Comparison of ENCODE assay signal across 2 cellular contexts in the genomic region with DNA sequence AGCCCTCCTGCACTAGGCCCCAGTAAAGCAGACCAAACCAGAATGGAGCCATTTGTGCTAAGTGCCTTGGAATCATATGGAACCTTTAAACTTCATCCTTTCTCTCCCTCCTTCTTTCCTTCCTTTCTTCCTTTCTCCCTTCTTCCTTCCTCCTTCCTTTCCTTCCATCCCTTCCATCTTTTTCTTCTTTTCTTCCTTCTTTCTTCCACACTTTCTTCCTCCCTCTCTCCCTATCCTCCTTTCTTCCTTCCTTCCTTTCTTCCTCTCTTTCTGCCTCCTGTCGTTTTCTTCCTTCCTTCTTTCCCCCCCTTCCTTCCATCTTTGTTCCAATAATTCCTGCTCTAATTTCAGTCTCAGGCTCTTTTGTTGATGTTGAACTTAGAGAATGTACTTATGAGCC.
TF ChIP-seq lines count a peak whose summit lies in the region.

No MANE protein-coding gene starts in this region.

TF ChIP-seq in HEK293, 187 proteins besides CTCF, POLR2A, EP300 and RAD21:
- TF ChIP-seq BCL11A (tag by site-specific recombination; IDR thresholded peaks at IDR 0.05; ENCODE audit: low read depth) (no peak), PRDM1 (tag by site-specific recombination; IDR thresholded peaks at IDR 0.05) (peak; percentile 79), ZNF366 (tag by site-specific recombination; conservative IDR thresholded peaks at IDR 0.05) (peak; percentile 94)

TF ChIP-seq in K562, 482 proteins besides CTCF, POLR2A, EP300 and RAD21:
- TF ChIP-seq ZNF316 (IDR thresholded peaks at IDR 0.05) = no peak
- no peak for TF ChIP-seq ZNF212 (CRISPR knock-in tag; IDR thresholded peaks at IDR 0.05)
- TF ChIP-seq, protein P1, sequence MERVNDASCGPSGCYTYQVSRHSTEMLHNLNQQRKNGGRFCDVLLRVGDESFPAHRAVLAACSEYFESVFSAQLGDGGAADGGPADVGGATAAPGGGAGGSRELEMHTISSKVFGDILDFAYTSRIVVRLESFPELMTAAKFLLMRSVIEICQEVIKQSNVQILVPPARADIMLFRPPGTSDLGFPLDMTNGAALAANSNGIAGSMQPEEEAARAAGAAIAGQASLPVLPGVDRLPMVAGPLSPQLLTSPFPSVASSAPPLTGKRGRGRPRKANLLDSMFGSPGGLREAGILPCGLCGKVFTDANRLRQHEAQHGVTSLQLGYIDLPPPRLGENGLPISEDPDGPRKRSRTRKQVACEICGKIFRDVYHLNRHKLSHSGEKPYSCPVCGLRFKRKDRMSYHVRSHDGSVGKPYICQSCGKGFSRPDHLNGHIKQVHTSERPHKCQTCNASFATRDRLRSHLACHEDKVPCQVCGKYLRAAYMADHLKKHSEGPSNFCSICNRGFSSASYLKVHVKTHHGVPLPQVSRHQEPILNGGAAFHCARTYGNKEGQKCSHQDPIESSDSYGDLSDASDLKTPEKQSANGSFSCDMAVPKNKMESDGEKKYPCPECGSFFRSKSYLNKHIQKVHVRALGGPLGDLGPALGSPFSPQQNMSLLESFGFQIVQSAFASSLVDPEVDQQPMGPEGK (CRISPR knock-in tag; IDR thresholded peaks at IDR 0.05; ENCODE audit: borderline replicate concordance) = no peak
- TF ChIP-seq, protein P2, sequence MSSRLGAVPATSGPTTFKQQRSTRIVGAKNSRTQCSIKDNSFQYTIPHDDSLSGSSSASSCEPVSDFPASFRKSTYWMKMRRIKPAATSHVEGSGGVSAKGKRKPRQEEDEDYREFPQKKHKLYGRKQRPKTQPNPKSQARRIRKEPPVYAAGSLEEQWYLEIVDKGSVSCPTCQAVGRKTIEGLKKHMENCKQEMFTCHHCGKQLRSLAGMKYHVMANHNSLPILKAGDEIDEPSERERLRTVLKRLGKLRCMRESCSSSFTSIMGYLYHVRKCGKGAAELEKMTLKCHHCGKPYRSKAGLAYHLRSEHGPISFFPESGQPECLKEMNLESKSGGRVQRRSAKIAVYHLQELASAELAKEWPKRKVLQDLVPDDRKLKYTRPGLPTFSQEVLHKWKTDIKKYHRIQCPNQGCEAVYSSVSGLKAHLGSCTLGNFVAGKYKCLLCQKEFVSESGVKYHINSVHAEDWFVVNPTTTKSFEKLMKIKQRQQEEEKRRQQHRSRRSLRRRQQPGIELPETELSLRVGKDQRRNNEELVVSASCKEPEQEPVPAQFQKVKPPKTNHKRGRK (tag; IDR thresholded peaks at IDR 0.05) = peak; percentile 79; the same call in 1 of the 2 replicates
- TF ChIP-seq, protein P3, sequence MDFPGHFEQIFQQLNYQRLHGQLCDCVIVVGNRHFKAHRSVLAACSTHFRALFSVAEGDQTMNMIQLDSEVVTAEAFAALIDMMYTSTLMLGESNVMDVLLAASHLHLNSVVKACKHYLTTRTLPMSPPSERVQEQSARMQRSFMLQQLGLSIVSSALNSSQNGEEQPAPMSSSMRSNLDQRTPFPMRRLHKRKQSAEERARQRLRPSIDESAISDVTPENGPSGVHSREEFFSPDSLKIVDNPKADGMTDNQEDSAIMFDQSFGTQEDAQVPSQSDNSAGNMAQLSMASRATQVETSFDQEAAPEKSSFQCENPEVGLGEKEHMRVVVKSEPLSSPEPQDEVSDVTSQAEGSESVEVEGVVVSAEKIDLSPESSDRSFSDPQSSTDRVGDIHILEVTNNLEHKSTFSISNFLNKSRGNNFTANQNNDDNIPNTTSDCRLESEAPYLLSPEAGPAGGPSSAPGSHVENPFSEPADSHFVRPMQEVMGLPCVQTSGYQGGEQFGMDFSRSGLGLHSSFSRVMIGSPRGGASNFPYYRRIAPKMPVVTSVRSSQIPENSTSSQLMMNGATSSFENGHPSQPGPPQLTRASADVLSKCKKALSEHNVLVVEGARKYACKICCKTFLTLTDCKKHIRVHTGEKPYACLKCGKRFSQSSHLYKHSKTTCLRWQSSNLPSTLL (IDR thresholded peaks at IDR 0.05) = no peak
- TF ChIP-seq LARP7 (IDR thresholded peaks at IDR 0.05) = peak; percentile 62; the same call in 1 of the 2 replicates
- TF ChIP-seq, protein P4, sequence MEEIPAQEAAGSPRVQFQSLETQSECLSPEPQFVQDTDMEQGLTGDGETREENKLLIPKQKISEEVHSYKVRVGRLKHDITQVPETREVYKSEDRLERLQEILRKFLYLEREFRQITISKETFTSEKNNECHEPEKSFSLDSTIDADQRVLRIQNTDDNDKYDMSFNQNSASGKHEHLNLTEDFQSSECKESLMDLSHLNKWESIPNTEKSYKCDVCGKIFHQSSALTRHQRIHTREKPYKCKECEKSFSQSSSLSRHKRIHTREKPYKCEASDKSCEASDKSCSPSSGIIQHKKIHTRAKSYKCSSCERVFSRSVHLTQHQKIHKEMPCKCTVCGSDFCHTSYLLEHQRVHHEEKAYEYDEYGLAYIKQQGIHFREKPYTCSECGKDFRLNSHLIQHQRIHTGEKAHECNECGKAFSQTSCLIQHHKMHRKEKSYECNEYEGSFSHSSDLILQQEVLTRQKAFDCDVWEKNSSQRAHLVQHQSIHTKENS (CRISPR knock-in tag; IDR thresholded peaks at IDR 0.05) = no peak
- TF ChIP-seq, protein P5, sequence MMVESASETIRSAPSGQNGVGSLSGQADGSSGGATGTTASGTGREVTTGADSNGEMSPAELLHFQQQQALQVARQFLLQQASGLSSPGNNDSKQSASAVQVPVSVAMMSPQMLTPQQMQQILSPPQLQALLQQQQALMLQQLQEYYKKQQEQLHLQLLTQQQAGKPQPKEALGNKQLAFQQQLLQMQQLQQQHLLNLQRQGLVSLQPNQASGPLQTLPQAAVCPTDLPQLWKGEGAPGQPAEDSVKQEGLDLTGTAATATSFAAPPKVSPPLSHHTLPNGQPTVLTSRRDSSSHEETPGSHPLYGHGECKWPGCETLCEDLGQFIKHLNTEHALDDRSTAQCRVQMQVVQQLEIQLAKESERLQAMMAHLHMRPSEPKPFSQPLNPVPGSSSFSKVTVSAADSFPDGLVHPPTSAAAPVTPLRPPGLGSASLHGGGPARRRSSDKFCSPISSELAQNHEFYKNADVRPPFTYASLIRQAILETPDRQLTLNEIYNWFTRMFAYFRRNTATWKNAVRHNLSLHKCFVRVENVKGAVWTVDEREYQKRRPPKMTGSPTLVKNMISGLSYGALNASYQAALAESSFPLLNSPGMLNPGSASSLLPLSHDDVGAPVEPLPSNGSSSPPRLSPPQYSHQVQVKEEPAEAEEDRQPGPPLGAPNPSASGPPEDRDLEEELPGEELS (CRISPR knock-in tag; IDR thresholded peaks at IDR 0.05; ENCODE audit: borderline replicate concordance) = no peak
- TF ChIP-seq HDAC1 (IDR thresholded peaks at IDR 0.05) = 0 out of 4 replicates have a peak, but pooled peaks of 1 of the 2 experiments have one; percentile 34
- TF ChIP-seq, protein P6, sequence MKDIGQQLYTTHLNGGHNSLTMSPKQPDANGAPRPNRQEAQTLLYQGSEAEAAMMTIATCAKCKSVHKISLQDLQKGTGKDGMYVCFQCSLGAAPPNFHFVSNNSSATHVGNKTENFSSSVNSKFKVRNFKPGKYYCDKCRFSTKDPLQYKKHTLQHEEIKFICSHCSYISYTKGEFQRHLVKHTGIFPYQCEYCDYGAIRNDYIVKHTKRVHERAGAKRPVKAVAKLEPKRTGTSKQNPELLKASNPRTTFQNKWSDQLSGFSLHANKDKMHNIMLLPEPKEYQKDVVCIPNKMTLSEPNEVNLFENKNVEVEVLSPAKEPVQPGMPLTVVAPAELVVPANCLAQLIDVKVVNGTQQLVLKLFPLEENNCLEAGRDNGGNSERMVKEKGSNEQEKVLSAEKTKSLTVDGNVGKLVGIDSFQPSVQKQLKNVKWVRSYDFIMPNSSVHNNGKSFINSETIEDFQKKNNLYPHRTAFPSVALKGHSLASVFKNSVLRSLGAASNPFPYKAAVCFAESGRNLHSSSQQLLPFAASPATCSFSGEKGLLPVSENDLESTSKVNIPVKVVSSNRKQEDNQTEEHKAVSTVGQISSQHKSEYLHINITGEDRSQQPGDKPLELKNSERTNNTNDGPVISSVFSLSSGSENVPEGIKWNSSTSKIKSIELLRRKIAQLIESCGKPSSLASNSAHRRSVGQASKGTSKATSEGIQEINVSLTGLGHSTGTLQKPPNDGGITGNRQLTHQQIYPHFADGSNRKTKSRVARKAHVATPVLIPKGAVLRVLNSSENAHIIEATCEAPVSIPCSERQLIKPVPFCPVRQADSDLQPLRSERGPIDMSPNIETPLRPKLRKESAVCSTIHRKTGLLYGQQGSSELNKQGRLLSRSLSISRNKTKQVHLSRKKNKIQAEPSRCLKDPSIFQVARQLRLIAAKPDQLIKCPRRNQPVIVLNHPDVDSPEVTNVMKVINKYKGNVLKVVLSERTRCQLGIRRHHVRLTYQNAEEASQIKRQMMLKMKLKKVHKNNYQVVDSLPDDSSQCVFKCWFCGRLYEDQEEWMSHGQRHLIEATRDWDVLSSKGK (CRISPR knock-in tag; IDR thresholded peaks at IDR 0.05) = no peak
- TF ChIP-seq HDAC6 (IDR thresholded peaks at IDR 0.05; ENCODE audit: low read depth, low read length) = no peak
